Comparison of ENCODE assay signal across 18 cellular contexts in genomic region chr4:140113653-140114052, GRCh38.
"Had no signal": no experiment of that assay in that cellular context is flagged by ENCODE, and none has a peak within 500 bp of the region (broad histone marks: within the 10 kb centered on the region; RNA-seq: fewer than 3 reads in every experiment).

No MANE protein-coding gene starts in this region.

- ATAC-seq: activated T-cell treated with anti-CD3 and anti-CD28 coated beads, Interleukin-2, amount 50 U/mL, for 72 hours; left ventricle myocardium superior; natural killer cell treated with Interleukin-12 subunit alpha and Interleukin-12 subunit beta and Interleukin-15 and Interleukin-18, amount 100 ng/mL, for 72 hours; right cardiac atrium had no signal

- H3K36me3 Mint-ChIP-seq: activated naive CD8-positive, alpha-beta T cell; natural killer cell treated with Interleukin-12 subunit alpha and Interleukin-12 subunit beta and Interleukin-15 and Interleukin-18, amount 100 ng/mL, for 72 hours had no signal

- DNase-seq: activated CD4-positive, alpha-beta T cell treated with anti-CD3 and anti-CD28 coated beads, Interleukin-2, amount 10 ng/mL, durations not matched to agents 7 days and 5 days; activated CD4-positive, CD25-positive, alpha-beta regulatory T cell; activated CD8-positive, alpha-beta memory T cell treated with anti-CD3 and anti-CD28 coated beads, Interleukin-2, amount 50 U/mL, for 48 hours; activated gamma-delta T cell; activated T-cell treated with anti-CD3 and anti-CD28 coated beads, Interleukin-2, amount 50 U/mL, for 72 hours; amniotic stem cell; left ventricle myocardium superior; mesenchymal stem cell; nucleus accumbens; right cardiac atrium; stomach; testis had no signal

- H3K9me3 Mint-ChIP-seq: activated CD4-positive, alpha-beta T cell treated with anti-CD3 and anti-CD28 coated beads, Interleukin-2, amount 10 ng/mL, durations not matched to agents 7 days and 5 days; activated T-cell treated with anti-CD3 and anti-CD28 coated beads, Interleukin-2, amount 50 U/mL, for 72 hours; natural killer cell treated with Interleukin-12 subunit alpha and Interleukin-12 subunit beta and Interleukin-15 and Interleukin-18, amount 100 ng/mL, for 72 hours had no signal

- H3K27me3 Mint-ChIP-seq: activated CD4-positive, alpha-beta T cell treated with anti-CD3 and anti-CD28 coated beads, Interleukin-2, amount 10 ng/mL, durations not matched to agents 7 days and 5 days; activated naive CD8-positive, alpha-beta T cell had no signal

- FAIRE-seq: colon, endometrium, keratinocyte, urothelium cell line had no signal

- H3K27ac Mint-ChIP-seq: activated CD4-positive, alpha-beta T cell treated with anti-CD3 and anti-CD28 coated beads, Interleukin-2, amount 10 ng/mL, durations not matched to agents 7 days and 5 days; activated naive CD8-positive, alpha-beta T cell; activated T-cell treated with anti-CD3 and anti-CD28 coated beads, Interleukin-2, amount 50 U/mL, for 72 hours; natural killer cell treated with Interleukin-12 subunit alpha and Interleukin-12 subunit beta and Interleukin-15 and Interleukin-18, amount 100 ng/mL, for 72 hours had no signal

- H3K4me3 Mint-ChIP-seq: activated CD4-positive, alpha-beta T cell treated with anti-CD3 and anti-CD28 coated beads, Interleukin-2, amount 10 ng/mL, durations not matched to agents 7 days and 5 days; activated naive CD8-positive, alpha-beta T cell; activated T-cell treated with anti-CD3 and anti-CD28 coated beads, Interleukin-2, amount 50 U/mL, for 72 hours; natural killer cell treated with Interleukin-12 subunit alpha and Interleukin-12 subunit beta and Interleukin-15 and Interleukin-18, amount 100 ng/mL, for 72 hours had no signal
